5 cellular contexts compared by ENCODE assay signal in genomic region chr1:100668494-100668893, GRCh38. TPM values are rescaled to one million over a fixed set of nuclear protein-coding genes. Genes with fewer than 3 reads are reported as not detected.
"Had no signal": no experiment of that assay in that cellular context is flagged by ENCODE, and none has a peak within 500 bp of the region (broad histone marks: within the 10 kb centered on the region; RNA-seq: fewer than 3 reads in every experiment).

No MANE protein-coding gene starts in this region.

RNA-seq across cellular contexts. Expression of gene VCAM1, which starts 51.0 kb away (rescaled TPM):
- total RNA-seq: OCI-LY7, PC-3, PC-9, SJCRH30, SK-MEL-5 had no signal
